In the genomic region with DNA sequence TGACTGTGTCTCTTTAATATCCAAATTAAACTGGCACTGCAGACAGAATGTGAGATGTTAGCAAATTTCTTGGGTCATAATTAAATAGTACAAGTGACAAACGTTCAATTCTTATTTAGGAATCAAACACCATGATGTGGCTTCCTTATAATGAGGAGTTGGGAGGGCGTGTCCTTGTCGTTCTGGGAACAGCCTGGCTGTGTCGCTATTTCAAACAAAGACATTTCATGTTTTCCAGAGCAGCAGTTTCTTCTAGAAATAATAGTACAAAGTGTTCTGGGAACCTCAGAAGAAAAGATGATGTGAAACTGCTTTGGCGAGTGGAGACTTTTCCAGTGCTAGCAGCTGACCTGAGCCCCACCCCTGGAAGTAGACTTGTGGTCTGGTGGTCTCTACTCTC, we compare ENCODE assay signal across 1 cellular context.
TF ChIP-seq lines count a peak whose summit lies in the region.

No MANE protein-coding gene starts in this region.

TF ChIP-seq in HCT116, 20 proteins besides CTCF, POLR2A, EP300 and RAD21 (continued from another document):
- TF ChIP-seq, protein P1, sequence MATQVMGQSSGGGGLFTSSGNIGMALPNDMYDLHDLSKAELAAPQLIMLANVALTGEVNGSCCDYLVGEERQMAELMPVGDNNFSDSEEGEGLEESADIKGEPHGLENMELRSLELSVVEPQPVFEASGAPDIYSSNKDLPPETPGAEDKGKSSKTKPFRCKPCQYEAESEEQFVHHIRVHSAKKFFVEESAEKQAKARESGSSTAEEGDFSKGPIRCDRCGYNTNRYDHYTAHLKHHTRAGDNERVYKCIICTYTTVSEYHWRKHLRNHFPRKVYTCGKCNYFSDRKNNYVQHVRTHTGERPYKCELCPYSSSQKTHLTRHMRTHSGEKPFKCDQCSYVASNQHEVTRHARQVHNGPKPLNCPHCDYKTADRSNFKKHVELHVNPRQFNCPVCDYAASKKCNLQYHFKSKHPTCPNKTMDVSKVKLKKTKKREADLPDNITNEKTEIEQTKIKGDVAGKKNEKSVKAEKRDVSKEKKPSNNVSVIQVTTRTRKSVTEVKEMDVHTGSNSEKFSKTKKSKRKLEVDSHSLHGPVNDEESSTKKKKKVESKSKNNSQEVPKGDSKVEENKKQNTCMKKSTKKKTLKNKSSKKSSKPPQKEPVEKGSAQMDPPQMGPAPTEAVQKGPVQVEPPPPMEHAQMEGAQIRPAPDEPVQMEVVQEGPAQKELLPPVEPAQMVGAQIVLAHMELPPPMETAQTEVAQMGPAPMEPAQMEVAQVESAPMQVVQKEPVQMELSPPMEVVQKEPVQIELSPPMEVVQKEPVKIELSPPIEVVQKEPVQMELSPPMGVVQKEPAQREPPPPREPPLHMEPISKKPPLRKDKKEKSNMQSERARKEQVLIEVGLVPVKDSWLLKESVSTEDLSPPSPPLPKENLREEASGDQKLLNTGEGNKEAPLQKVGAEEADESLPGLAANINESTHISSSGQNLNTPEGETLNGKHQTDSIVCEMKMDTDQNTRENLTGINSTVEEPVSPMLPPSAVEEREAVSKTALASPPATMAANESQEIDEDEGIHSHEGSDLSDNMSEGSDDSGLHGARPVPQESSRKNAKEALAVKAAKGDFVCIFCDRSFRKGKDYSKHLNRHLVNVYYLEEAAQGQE (IDR thresholded peaks at IDR 0.05; ENCODE audit: low read depth), result no peak
- TF ChIP-seq EZH2 (IDR thresholded peaks at IDR 0.05), result no peak
- TF ChIP-seq, protein P2, sequence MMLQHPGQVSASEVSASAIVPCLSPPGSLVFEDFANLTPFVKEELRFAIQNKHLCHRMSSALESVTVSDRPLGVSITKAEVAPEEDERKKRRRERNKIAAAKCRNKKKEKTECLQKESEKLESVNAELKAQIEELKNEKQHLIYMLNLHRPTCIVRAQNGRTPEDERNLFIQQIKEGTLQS (IDR thresholded peaks at IDR 0.05), result no peak
- TF ChIP-seq ELF1 (IDR thresholded peaks at IDR 0.05; ENCODE audit: borderline replicate concordance, low read depth), result no peak
- no peak for TF ChIP-seq ZNF274 (IDR thresholded peaks at IDR 0.05; ENCODE audit: low read depth, low read length)
- no peak for TF ChIP-seq TCF7L2 (IDR thresholded peaks at IDR 0.05; ENCODE audit: borderline replicate concordance, extremely low read depth, insufficient read depth, insufficient read length)
- TF ChIP-seq SRF (IDR thresholded peaks at IDR 0.05; ENCODE audit: low read depth), result no peak
- TF ChIP-seq, protein P3, sequence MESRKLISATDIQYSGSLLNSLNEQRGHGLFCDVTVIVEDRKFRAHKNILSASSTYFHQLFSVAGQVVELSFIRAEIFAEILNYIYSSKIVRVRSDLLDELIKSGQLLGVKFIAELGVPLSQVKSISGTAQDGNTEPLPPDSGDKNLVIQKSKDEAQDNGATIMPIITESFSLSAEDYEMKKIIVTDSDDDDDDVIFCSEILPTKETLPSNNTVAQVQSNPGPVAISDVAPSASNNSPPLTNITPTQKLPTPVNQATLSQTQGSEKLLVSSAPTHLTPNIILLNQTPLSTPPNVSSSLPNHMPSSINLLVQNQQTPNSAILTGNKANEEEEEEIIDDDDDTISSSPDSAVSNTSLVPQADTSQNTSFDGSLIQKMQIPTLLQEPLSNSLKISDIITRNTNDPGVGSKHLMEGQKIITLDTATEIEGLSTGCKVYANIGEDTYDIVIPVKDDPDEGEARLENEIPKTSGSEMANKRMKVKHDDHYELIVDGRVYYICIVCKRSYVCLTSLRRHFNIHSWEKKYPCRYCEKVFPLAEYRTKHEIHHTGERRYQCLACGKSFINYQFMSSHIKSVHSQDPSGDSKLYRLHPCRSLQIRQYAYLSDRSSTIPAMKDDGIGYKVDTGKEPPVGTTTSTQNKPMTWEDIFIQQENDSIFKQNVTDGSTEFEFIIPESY (IDR thresholded peaks at IDR 0.05; ENCODE audit: extremely low read depth, insufficient replicate concordance, low read length), result no peak
- no peak for TF ChIP-seq CBX3 (IDR thresholded peaks at IDR 0.05; ENCODE audit: low read depth)
